In genomic region chr6:119110601-119111548, GRCh38 we compare ENCODE assay signal across 8 cellular contexts.
A peak's percentile ranks its signal among the peaks of the same experiment; 100 is the strongest.
DNase-seq lines count a peak whose midpoint lies in the region; ATAC-seq lines count a peak whose summit lies in the region.

No MANE protein-coding gene starts in this region.

- peak; percentile 91 for ATAC-seq in GM19395 (IDR thresholded peaks at IDR 0.05; ENCODE audit: unreplicated experiment)
- ATAC-seq in HG03520 (IDR thresholded peaks at IDR 0.05; ENCODE audit: unreplicated experiment) = peak; percentile 69

- intact Hi-C loops in head of caudate nucleus (cut with DNase I) = loop anchor here (2.0 kb wide), 1 partner anchor 142 kb away; no protein-coding TSS in a partner anchor

- DNase-seq in DMS79 treated with DMSO at 0.1 percent for 48 hours (lab: John Stamatoyannopoulos, UW) (peak; percentile 72), NOMO-1 treated with DMSO at 0.1 percent for 48 hours (lab: John Stamatoyannopoulos, UW; ENCODE audit: unreplicated experiment) (peak; percentile 55), head of caudate nucleus (peak in 23 of 42 donors; percentile 14 to 79 (median 44)), putamen (ENCODE audit: low spot score) (peak; percentile 59), GOT3 (lab: John Stamatoyannopoulos, UW) (no peak)
- DNase-seq in activated naive CD4-positive, alpha-beta T cell treated with anti-CD3 and anti-CD28 coated beads, Interleukin-2, amount 50 U/mL, for 16 hours = peak; percentile 26
